ENCODE assay signal across 8 cellular contexts in the genomic region with DNA sequence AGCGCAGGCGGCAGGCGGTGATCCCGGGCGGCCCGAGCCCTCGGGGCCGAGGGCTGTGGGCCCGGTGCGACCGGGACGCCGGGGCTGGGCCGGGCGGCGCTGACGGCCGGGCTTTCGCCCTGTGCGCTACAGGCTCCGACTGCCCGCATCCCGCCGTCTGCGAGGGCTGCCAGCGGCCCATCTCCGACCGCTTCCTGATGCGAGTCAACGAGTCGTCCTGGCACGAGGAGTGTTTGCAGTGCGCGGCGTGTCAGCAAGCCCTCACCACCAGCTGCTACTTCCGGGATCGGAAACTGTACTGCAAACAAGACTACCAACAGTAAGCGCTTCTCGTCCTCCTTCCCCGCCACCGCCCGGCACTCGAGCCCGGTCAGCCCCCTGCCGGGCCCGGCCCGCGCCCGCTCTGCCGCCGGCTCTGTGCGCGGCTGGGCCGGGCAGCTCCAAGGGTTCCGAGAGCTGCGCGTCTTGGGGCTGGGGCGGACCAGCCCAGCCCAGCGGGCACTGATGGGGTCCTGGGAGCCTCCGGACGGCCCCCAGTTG. TPM values are rescaled to one million over a fixed set of nuclear protein-coding genes. Genes with fewer than 3 reads are reported as not detected.
DNase-seq lines count a peak whose midpoint lies in the region; ATAC-seq and TF ChIP-seq lines count a peak whose summit lies in the region.

No MANE protein-coding gene starts in this region.

- POLR2A ChIA-PET in CD4-positive, alpha-beta T cell (lab: Charles Lee) = interaction anchor here (0.6 kb wide), 1 partner anchor 227 kb away, joined by 3 read pairs; no protein-coding TSS in a partner anchor

- H3K9me3 Mint-ChIP-seq in CD4-positive, alpha-beta T cell = no peaks in the 10 kb centered on the region
- no peaks in the 10 kb centered on the region for H3K9me3 Mint-ChIP-seq in activated naive CD8-positive, alpha-beta T cell treated with anti-CD3 and anti-CD28 coated beads for 36 hours

- H3K9me3 ChIP-seq in CD4-positive, alpha-beta T cell (ENCODE audit: control insufficient read depth, low read length) = no peaks in the 10 kb centered on the region
- no peaks in the 10 kb centered on the region for H3K9me3 ChIP-seq in HAP-1

- CTCF ChIA-PET in CD4-positive, alpha-beta T cell (lab: Charles Lee) = no interaction called here

- peak overlapping the region; percentile 43 for H3K4me3 ChIP-seq in HAP-1

- in situ Hi-C loops in HAP-1 (cut with MboI; ENCODE audit: low sequenced_read_pairs) = loop anchor here (10.0 kb wide), 1 partner anchor 169 kb away; no protein-coding TSS in a partner anchor

- TF ChIP-seq CTCF in CD4-positive, alpha-beta T cell (IDR thresholded peaks at IDR 0.05) = no peak

- no peak overlapping the region for H3K27ac ChIP-seq in CD4-positive, alpha-beta T cell (ENCODE audit: low read depth, low read length)

- peak in 2 of 10 experiments; percentile 17 to 23 for DNase-seq in CD4-positive, alpha-beta T cell
- DNase-seq in HAP-1 (ENCODE audit: low spot score in 2 of 2) (peak in 1 of 2 experiments; percentile 58), left kidney (ENCODE audit: low read depth, low spot score) (peak; percentile 71), medulla oblongata (ENCODE audit: extremely low spot score) (no peak), NCI-H1436 (lab: John Stamatoyannopoulos, UW) (no peak)
- peak; percentile 47 for DNase-seq in activated naive CD8-positive, alpha-beta T cell treated with anti-CD3 and anti-CD28 coated beads for 36 hours

- peaks cover 8% of the 10 kb centered on the region for H3K4me1 ChIP-seq in HAP-1

- H3K27me3 Mint-ChIP-seq in CD4-positive, alpha-beta T cell = peaks cover 72% of the 10 kb centered on the region
- peaks cover 87% of the 10 kb centered on the region for H3K27me3 Mint-ChIP-seq in activated naive CD8-positive, alpha-beta T cell treated with anti-CD3 and anti-CD28 coated beads for 36 hours

- H3K27ac Mint-ChIP-seq in CD4-positive, alpha-beta T cell = no peak overlapping the region
- H3K27ac Mint-ChIP-seq in activated naive CD8-positive, alpha-beta T cell treated with anti-CD3 and anti-CD28 coated beads for 36 hours = no peak overlapping the region

- no peaks in the 10 kb centered on the region for H3K36me3 ChIP-seq in HAP-1 (replicated peaks)

- H3K36me3 Mint-ChIP-seq in CD4-positive, alpha-beta T cell (ENCODE audit: low read depth) = no peaks in the 10 kb centered on the region
- H3K36me3 Mint-ChIP-seq in activated naive CD8-positive, alpha-beta T cell treated with anti-CD3 and anti-CD28 coated beads for 36 hours = no peaks in the 10 kb centered on the region

- peaks cover 32% of the 10 kb centered on the region for H3K4me1 Mint-ChIP-seq in CD4-positive, alpha-beta T cell (ENCODE audit: low read depth)
- H3K4me1 Mint-ChIP-seq in activated naive CD8-positive, alpha-beta T cell treated with anti-CD3 and anti-CD28 coated beads for 36 hours = peaks cover 24% of the 10 kb centered on the region

- ATAC-seq in CD4-positive, alpha-beta T cell (ENCODE audit: poor library complexity) = peak; percentile 50
- ATAC-seq in GM21515 (IDR thresholded peaks at IDR 0.05; ENCODE audit: unreplicated experiment) = no peak
- no peak for ATAC-seq in GM21528 (IDR thresholded peaks at IDR 0.05; ENCODE audit: low FRiP score, unreplicated experiment)

- intact Hi-C loops in CD4-positive, alpha-beta T cell (cut with DNase I, micrococcal nuclease) = loop anchor here in 1 of 2 experiments (10.0 kb wide), 1 partner anchor 79 kb away; no protein-coding TSS in a partner anchor

- peak overlapping the region; percentile 20 for H3K4me3 Mint-ChIP-seq in CD4-positive, alpha-beta T cell
- no peak overlapping the region for H3K4me3 Mint-ChIP-seq in activated naive CD8-positive, alpha-beta T cell treated with anti-CD3 and anti-CD28 coated beads for 36 hours

- H3K27me3 ChIP-seq in CD4-positive, alpha-beta T cell (ENCODE audit: control insufficient read depth, insufficient read depth, low read length) = peaks cover 87% of the 10 kb centered on the region
- no peaks in the 10 kb centered on the region for H3K27me3 ChIP-seq in HAP-1 (ENCODE audit: low read depth)

RNA-seq across cellular contexts. Expression of gene LMX1B, which starts 1.6 kb away (rescaled TPM):
- total RNA-seq in CD4-positive, alpha-beta T cell = not detected
- not detected for total RNA-seq in activated naive CD8-positive, alpha-beta T cell treated with anti-CD3 and anti-CD28 coated beads for 36 hours

Comparison
In these comparisons a context has a peak if more than half of its experiments do, and no peak if none do; other contexts are left out.
1. DNase-seq: peak in activated naive CD8-positive, alpha-beta T cell treated with anti-CD3 and anti-CD28 coated beads for 36 hours (single experiment) and left kidney (single experiment); none in medulla oblongata (single experiment) and NCI-H1436 (single experiment).